Comparison of ENCODE assay signal across 1 cellular context in genomic region chr15:89362203-89363101, GRCh38.
TF ChIP-seq lines count a peak whose summit lies in the region.

No MANE protein-coding gene starts in this region.

TF ChIP-seq in HEK293, 187 proteins besides CTCF, POLR2A, EP300 and RAD21 (continued from another document):
- TF ChIP-seq ZNF280D (tag by site-specific recombination; IDR thresholded peaks at IDR 0.05) (no peak), ZFP37 (tag by site-specific recombination; IDR thresholded peaks at IDR 0.05) (no peak), KLF1 (tag by site-specific recombination; IDR thresholded peaks at IDR 0.05) (no peak), GFI1B (tag by site-specific recombination; IDR thresholded peaks at IDR 0.05) (no peak), ZBTB48 (tag by site-specific recombination; IDR thresholded peaks at IDR 0.05) (peak; percentile 48; the same call in 1 of the 2 replicates)
